ENCODE assay signal across 7 cellular contexts in genomic region chr12:51590347-51591019, GRCh38. TPM values are rescaled to one million over a fixed set of nuclear protein-coding genes. Genes with fewer than 3 reads are reported as not detected.
DNase-seq lines count a peak whose midpoint lies in the region; ATAC-seq, FAIRE-seq and TF ChIP-seq lines count a peak whose summit lies in the region.

No MANE protein-coding gene starts in this region.

- peak; percentile 68 for ATAC-seq in HG03066 (IDR thresholded peaks at IDR 0.05; ENCODE audit: low read depth, unreplicated experiment)

- DNase-seq in GM12892 (ENCODE audit: insufficient read length) (peak; percentile 75), NCI-H2227 treated with DMSO at 0.1 percent for 48 hours (lab: John Stamatoyannopoulos, UW) (peak; percentile 71), lung microvascular endothelial cell (ENCODE audit: low read depth in 2 of 2) (peak; percentile 50 to 65)
- peak; percentile 93 for DNase-seq in activated CD4-positive, alpha-beta T cell treated with anti-CD3 and anti-CD28 coated beads, Interleukin-2, amount 10 ng/mL, durations not matched to agents 24 days and 14 days
- peak; percentile 50 to 71 (median 55) for DNase-seq in stimulated activated CD4-positive, alpha-beta T cell treated with anti-CD3 and anti-CD28 coated beads, TNF-alpha, amount 100 ng/mL, for 4 hours (ENCODE audit: low read depth in 3 of 3)

- peak; percentile 54 for FAIRE-seq in GM12892 (lab: Jason Lieb, UNC)

- no peak for TF ChIP-seq POLR2A in GM12892 (IDR thresholded peaks at IDR 0.05; ENCODE audit: low read depth, low read length)

- peaks cover 66% of the 10 kb centered on the region for H3K27me3 Mint-ChIP-seq in activated CD4-positive, alpha-beta T cell treated with anti-CD3 and anti-CD28 coated beads, Interleukin-2, amount 10 ng/mL, durations not matched to agents 24 days and 14 days
- peaks cover 74% of the 10 kb centered on the region for H3K27me3 Mint-ChIP-seq in dendritic cell treated with granulocyte-macrophage colony-stimulating factor and Interleukin-4, amounts not matched to agents 40 ng/mL and 50 ng/mL, for 4 days

- H3K36me3 Mint-ChIP-seq in activated CD4-positive, alpha-beta T cell treated with anti-CD3 and anti-CD28 coated beads, Interleukin-2, amount 10 ng/mL, durations not matched to agents 24 days and 14 days (ENCODE audit: low read depth) = no peaks in the 10 kb centered on the region
- no peaks in the 10 kb centered on the region for H3K36me3 Mint-ChIP-seq in dendritic cell treated with granulocyte-macrophage colony-stimulating factor and Interleukin-4, amounts not matched to agents 40 ng/mL and 50 ng/mL, for 4 days (ENCODE audit: low read depth)

- H3K4me3 Mint-ChIP-seq in activated CD4-positive, alpha-beta T cell treated with anti-CD3 and anti-CD28 coated beads, Interleukin-2, amount 10 ng/mL, durations not matched to agents 24 days and 14 days = peak overlapping the region; percentile 87
- peak overlapping the region; percentile 69 for H3K4me3 Mint-ChIP-seq in dendritic cell treated with granulocyte-macrophage colony-stimulating factor and Interleukin-4, amounts not matched to agents 40 ng/mL and 50 ng/mL, for 4 days

- intact Hi-C loops in activated CD4-positive, alpha-beta T cell treated with anti-CD3 and anti-CD28 coated beads, Interleukin-2, amount 10 ng/mL, durations not matched to agents 24 days and 14 days (cut with micrococcal nuclease) = loop anchor here (2.0 kb wide), 1 partner anchor 230 kb away; no protein-coding TSS in a partner anchor
- intact Hi-C loops in dendritic cell treated with granulocyte-macrophage colony-stimulating factor and Interleukin-4, amounts not matched to agents 40 ng/mL and 50 ng/mL, for 4 days (cut with micrococcal nuclease) = no loop called here

- peak overlapping the region; percentile 83 for H3K27ac Mint-ChIP-seq in activated CD4-positive, alpha-beta T cell treated with anti-CD3 and anti-CD28 coated beads, Interleukin-2, amount 10 ng/mL, durations not matched to agents 24 days and 14 days
- no peak overlapping the region for H3K27ac Mint-ChIP-seq in dendritic cell treated with granulocyte-macrophage colony-stimulating factor and Interleukin-4, amounts not matched to agents 40 ng/mL and 50 ng/mL, for 4 days

- peaks cover 17% of the 10 kb centered on the region for H3K4me1 Mint-ChIP-seq in activated CD4-positive, alpha-beta T cell treated with anti-CD3 and anti-CD28 coated beads, Interleukin-2, amount 10 ng/mL, durations not matched to agents 24 days and 14 days
- H3K4me1 Mint-ChIP-seq in dendritic cell treated with granulocyte-macrophage colony-stimulating factor and Interleukin-4, amounts not matched to agents 40 ng/mL and 50 ng/mL, for 4 days (ENCODE audit: low read depth) = peaks cover 20% of the 10 kb centered on the region

- H3K9me3 Mint-ChIP-seq in activated CD4-positive, alpha-beta T cell treated with anti-CD3 and anti-CD28 coated beads, Interleukin-2, amount 10 ng/mL, durations not matched to agents 24 days and 14 days = no peaks in the 10 kb centered on the region
- H3K9me3 Mint-ChIP-seq in dendritic cell treated with granulocyte-macrophage colony-stimulating factor and Interleukin-4, amounts not matched to agents 40 ng/mL and 50 ng/mL, for 4 days = no peaks in the 10 kb centered on the region

RNA-seq across cellular contexts. Expression of gene SCN8A, which starts 0.6 kb away (rescaled TPM):
- 0.21 TPM for polyA plus RNA-seq in GM12892 (2012; ENCODE audit: missing spikeins)
- total RNA-seq in activated CD4-positive, alpha-beta T cell treated with anti-CD3 and anti-CD28 coated beads, Interleukin-2, amount 10 ng/mL, durations not matched to agents 24 days and 14 days = 0.12 and 0.38 TPM in 2 replicates
- under 0.01 and 0.44 TPM in 2 replicates for total RNA-seq in lung microvascular endothelial cell

Comparison
In these comparisons a context has a peak if more than half of its experiments do, and no peak if none do; other contexts are left out.
1. Peak in every context shown above with its lines: DNase-seq and ATAC-seq.